17 cellular contexts compared by ENCODE assay signal in genomic region chr16:56360117-56361008, GRCh38.
DNase-seq lines count a peak whose midpoint lies in the region; ATAC-seq and TF ChIP-seq lines count a peak whose summit lies in the region.
"Had no signal": no experiment of that assay in that cellular context is flagged by ENCODE, and none has a peak within 500 bp of the region (broad histone marks: within the 10 kb centered on the region; RNA-seq: fewer than 3 reads in every experiment).

No MANE protein-coding gene starts in this region.

- no peak overlapping the region for H2AFZ ChIP-seq in SK-N-SH (ENCODE audit: low read depth)
- H2AFZ ChIP-seq: parathyroid adenoma had no signal

- H3K9me2 ChIP-seq in SK-N-SH: no peaks in the 10 kb centered on the region

- H3K9me3 ChIP-seq in SK-N-SH: no peaks in the 10 kb centered on the region
- no peaks in the 10 kb centered on the region for H3K9me3 ChIP-seq in HEK293 (ENCODE audit: control insufficient read depth, insufficient read depth, low read depth, low read length)
- no peaks in the 10 kb centered on the region for H3K9me3 ChIP-seq in psoas muscle

- no peaks in the 10 kb centered on the region for H3K79me2 ChIP-seq in SK-N-SH (ENCODE audit: insufficient read depth)
- H3K79me2 ChIP-seq: parathyroid adenoma had no signal

- no peaks in the 10 kb centered on the region for H3K27me3 ChIP-seq in SK-N-SH (ENCODE audit: insufficient read depth)
- H3K27me3 ChIP-seq in psoas muscle (ENCODE audit: insufficient read depth in 3 of 3, low read length in 2 of 3): no peaks in the 10 kb centered on the region

- H3K27ac ChIP-seq in SK-N-SH (ENCODE audit: low read depth in 2 of 2, low read length in 1 of 2) (no peak overlapping the region), HEK293 (ENCODE audit: extremely low read depth, low read depth, low read length) (no peak overlapping the region), psoas muscle (peak overlapping the region; percentile 66)
- H3K27ac ChIP-seq: 22Rv1, C4-2B, parathyroid adenoma, SK-N-MC had no signal

- TF ChIP-seq CTCF in SK-N-SH (IDR thresholded peaks at IDR 0.05): no peak
- TF ChIP-seq CTCF in HEK293 (tag by site-specific recombination; IDR thresholded peaks at IDR 0.05): no peak
- no peak for TF ChIP-seq CTCF in psoas muscle (IDR thresholded peaks at IDR 0.05)

- H3K36me3 ChIP-seq in SK-N-SH (replicated peaks in 1 of 2; ENCODE audit: control insufficient read depth in 1 of 2, insufficient read depth in 2 of 2, low read length in 1 of 2) (peaks cover 4 to 40% of the 10 kb centered on the region in 2 experiments), HEK293 (ENCODE audit: control insufficient read depth in 2 of 2, insufficient read depth in 1 of 2, low read length in 2 of 2) (peaks cover 0 to 47% of the 10 kb centered on the region in 2 experiments; a peak in 2 of 3 replicates), psoas muscle (ENCODE audit: insufficient read depth in 1 of 2, low read depth in 1 of 2) (peaks cover 0 to 45% of the 10 kb centered on the region in 2 donors)

- TF ChIP-seq EP300 in SK-N-SH (IDR thresholded peaks at IDR 0.05; ENCODE audit: borderline replicate concordance in 1 of 2, low read depth in 1 of 2, low read length in 1 of 2): no peak

- ATAC-seq in SK-N-SH treated with all-trans-retinoic acid at 6 μM for 48 hours (no peak), left ventricle myocardium superior (no peak), psoas muscle (peak; percentile 31 to 51 (median 44)), GM18858 (IDR thresholded peaks at IDR 0.05; ENCODE audit: unreplicated experiment) (no peak), HG03521 (IDR thresholded peaks at IDR 0.05; ENCODE audit: unreplicated experiment) (no peak)

- no peak overlapping the region for H3K9ac ChIP-seq in SK-N-SH
- H3K9ac ChIP-seq: parathyroid adenoma had no signal

- no peaks in the 10 kb centered on the region for H4K20me1 ChIP-seq in SK-N-SH (ENCODE audit: insufficient read depth)

- H3K4me2 ChIP-seq in SK-N-SH: no peak overlapping the region

- intact Hi-C loops in left ventricle myocardium superior (cut with micrococcal nuclease) (no loop called here), psoas muscle (cut with DNase I) (no loop called here)

- H3K4me1 ChIP-seq in SK-N-SH (ENCODE audit: control insufficient read depth in 1 of 2, insufficient read depth in 2 of 2, low read depth in 1 of 2, low read length in 1 of 2): peaks cover 0 to 8% of the 10 kb centered on the region in 2 experiments; a peak in 2 of 4 replicates
- H3K4me1 ChIP-seq in HEK293 (ENCODE audit: control insufficient read depth, insufficient read depth, low read length): peaks cover 4% of the 10 kb centered on the region
- H3K4me1 ChIP-seq in psoas muscle: peaks cover 20% of the 10 kb centered on the region

- WGBS in SK-N-SH (ENCODE audit: low lambda C conversion rate): 93% methylated on average over 7 of the region's 15 CpGs
- WGBS in psoas muscle, 3 donors: 56 to 81% (median 67%) methylated on average over 15 of the region's 15 CpGs

- DNase-seq in SK-N-SH (peak; percentile 11), left ventricle myocardium superior (peak; percentile 16), psoas muscle (no peak), DMS53 (lab: John Stamatoyannopoulos, UW) (no peak)
- DNase-seq: amygdala, HFFc6, midbrain, NCI-H146, NCI-H446 treated with DMSO at 0.1 percent for 48 hours had no signal

- no peak for TF ChIP-seq RAD21 in SK-N-SH (IDR thresholded peaks at IDR 0.05; ENCODE audit: low read length)

- H3K4me3 ChIP-seq in SK-N-SH (ENCODE audit: low read depth in 2 of 2, low read length in 1 of 2) (no peak overlapping the region), HEK293 (ENCODE audit: low read depth, low read length) (no peak overlapping the region), psoas muscle (no peak overlapping the region)
- H3K4me3 ChIP-seq: SK-N-MC had no signal

- POLR2A ChIA-PET in SK-N-SH (lab: Yijun Ruan, JAX) (no interaction called here), HEK293 (lab: Yijun Ruan, JAX) (interaction anchor here (1.3 kb wide), 1 partner anchor 22 kb away, joined by 3 read pairs; no protein-coding TSS in a partner anchor)

- peaks cover 5% of the 10 kb centered on the region for H3F3A ChIP-seq in SK-N-SH (replicated peaks; ENCODE audit: insufficient read depth)

- CTCF ChIA-PET in SK-N-SH (lab: Yijun Ruan, JAX) (interaction anchor here (1.0 to 1.4 kb wide), 3 partner anchors 11 to 319 kb away, joined by 3 to 4 read pairs (median 4); no protein-coding TSS in a partner anchor), HEK293 (lab: Yijun Ruan, JAX) (no interaction called here)

TF ChIP-seq in SK-N-SH, 30 proteins besides CTCF, POLR2A, EP300 and RAD21:
- TF ChIP-seq FOXJ3 (CRISPR knock-in tag; IDR thresholded peaks at IDR 0.05) (no peak), RCOR1 (IDR thresholded peaks at IDR 0.05; ENCODE audit: low read length) (no peak), YY1 (IDR thresholded peaks at IDR 0.05; ENCODE audit: low read depth) (no peak), TAF1 (IDR thresholded peaks at IDR 0.05; ENCODE audit: borderline replicate concordance, low read depth, low read length) (no peak), ZBTB33 (IDR thresholded peaks at IDR 0.05; ENCODE audit: borderline replicate concordance, low read depth) (no peak), TEAD4 (IDR thresholded peaks at IDR 0.05; ENCODE audit: borderline replicate concordance, insufficient read depth) (no peak)

TF ChIP-seq in SK-N-SH treated with all-trans-retinoic acid at 6 μM for 48 hours, 23 proteins besides CTCF, POLR2A, EP300 and RAD21 (continues in another document):
- TF ChIP-seq ESRRG (CRISPR knock-in tag; IDR thresholded peaks at IDR 0.05): no peak
- no peak for TF ChIP-seq OSR1 (CRISPR knock-in tag; IDR thresholded peaks at IDR 0.05)
- TF ChIP-seq BACH2 (CRISPR knock-in tag; IDR thresholded peaks at IDR 0.05; ENCODE audit: borderline replicate concordance): no peak
- no peak for TF ChIP-seq ZNF565 (CRISPR knock-in tag; conservative IDR thresholded peaks at IDR 0.05; ENCODE audit: low read depth)
- TF ChIP-seq PATZ1 (CRISPR knock-in tag; IDR thresholded peaks at IDR 0.05; ENCODE audit: borderline replicate concordance): no peak
- no peak for TF ChIP-seq ZNF8 (CRISPR knock-in tag; IDR thresholded peaks at IDR 0.05)

TF ChIP-seq in HEK293, 187 proteins besides CTCF, POLR2A, EP300 and RAD21:
- TF ChIP-seq ZBTB48 (tag by site-specific recombination; IDR thresholded peaks at IDR 0.05): no peak
- TF ChIP-seq ZEB2 (tag by site-specific recombination; IDR thresholded peaks at IDR 0.05): no peak
- TF ChIP-seq ZNF449 (tag by site-specific recombination; IDR thresholded peaks at IDR 0.05): 0 out of 2 replicates have a peak, but pooled peaks have one; percentile 39

Comparison
In these comparisons a context has a peak if more than half of its experiments do, and no peak if none do; other contexts are left out.
1. DNase-seq: peak in SK-N-SH (single experiment) and left ventricle myocardium superior (single experiment); none in psoas muscle (0 of 2) and DMS53 (single experiment).
2. ATAC-seq: peak in psoas muscle (4 of 4); none in SK-N-SH treated with all-trans-retinoic acid at 6 μM for 48 hours (single experiment), left ventricle myocardium superior (single experiment), GM18858 (single experiment) and HG03521 (single experiment).